23 cellular contexts compared by ENCODE assay signal in genomic region chr14:100298551-100299237, GRCh38. TPM values are rescaled to one million over a fixed set of nuclear protein-coding genes. Genes with fewer than 3 reads are reported as not detected.
DNase-seq lines count a peak whose midpoint lies in the region; ATAC-seq and TF ChIP-seq lines count a peak whose summit lies in the region.
"Had no signal": no experiment of that assay in that cellular context is flagged by ENCODE, and none has a peak within 500 bp of the region (broad histone marks: within the 10 kb centered on the region; RNA-seq: fewer than 3 reads in every experiment).

No MANE protein-coding gene starts in this region.

- DNase-seq in OCI-LY7 (ENCODE audit: low spot score) = peak; percentile 27
- DNase-seq in mesenchymal stem cell = no peak
- no peak for DNase-seq in inferior parietal cortex (ENCODE audit: extremely low spot score)
- no peak for DNase-seq in neural progenitor cell (ENCODE audit: low spot score)
- DNase-seq: activated CD4-positive, alpha-beta memory T cell treated with anti-CD3 and anti-CD28 coated beads, Interleukin-2, amount 10 ng/mL, durations not matched to agents 7 days and 5 days; activated naive CD4-positive, alpha-beta T cell treated with anti-CD3 and anti-CD28 coated beads, Interleukin-2, amount 10 ng/mL, durations not matched to agents 7 days and 5 days; activated T-cell treated with anti-CD3 and anti-CD28 coated beads, Interleukin-2, amount 50 U/mL, for 1 hour; AML-193; islet precursor cell; Kasumi-1; natural killer cell; NCI-H1092 treated with DMSO at 0.1 percent for 48 hours; NCI-H2081; NCI-H524 treated with DMSO at 0.1 percent for 48 hours; SHP77 treated with DMSO at 0.1 percent for 48 hours; T-helper 1 cell had no signal

- H3K27me3 Mint-ChIP-seq in stimulated activated memory B cell treated with anti-CD40 and anti-IgM and Interleukin-4, amounts not matched to agents 10 μg/mL and 1 μg/mL and 100 μg/mL, for 72 hours = no peaks in the 10 kb centered on the region
- H3K27me3 Mint-ChIP-seq in neural progenitor cell (ENCODE audit: insufficient read depth, low read depth) = peaks cover 4% of the 10 kb centered on the region
- H3K27me3 Mint-ChIP-seq: activated CD4-positive, alpha-beta memory T cell treated with anti-CD3 and anti-CD28 coated beads, Interleukin-2, amount 10 ng/mL, durations not matched to agents 7 days and 5 days had no signal

- H3F3A ChIP-seq in neural progenitor cell (ENCODE audit: low read depth) = no peaks in the 10 kb centered on the region

- H3K23ac ChIP-seq in mesenchymal stem cell (ENCODE audit: low read length in 2 of 2) = no peak overlapping the region

- H3K4me3 ChIP-seq in BLaER1 treated with 17β-estradiol and CSF1 and Interleukin-3, amounts not matched to agents 10 nM and 100 nM = no peak overlapping the region
- H3K4me3 ChIP-seq in OCI-LY7 (ENCODE audit: low read depth, low read length, poor library complexity, severe bottlenecking) (no peak overlapping the region), mesenchymal stem cell (ENCODE audit: insufficient read depth in 1 of 2, low read depth in 1 of 2, low read length in 2 of 2) (no peak overlapping the region), neural progenitor cell (no peak overlapping the region)
- H3K4me3 ChIP-seq: ascending aorta, hepatocyte, tibial nerve had no signal

- ATAC-seq in stimulated activated memory B cell treated with anti-CD40 and anti-IgM and Interleukin-4, amounts not matched to agents 10 μg/mL and 1 μg/mL and 100 μg/mL, for 72 hours = no peak
- ATAC-seq in GM21723 (IDR thresholded peaks at IDR 0.05; ENCODE audit: unreplicated experiment) = no peak
- ATAC-seq: natural killer cell had no signal

- peaks cover 11 to 53% (median 19%) of the 10 kb centered on the region in 11 experiments; a peak in 15 of 22 replicates for H3K36me3 ChIP-seq in BLaER1 treated with 17β-estradiol and CSF1 and Interleukin-3, amounts not matched to agents 10 nM and 100 nM
- H3K36me3 ChIP-seq in OCI-LY7 (ENCODE audit: insufficient read depth, low read length) (no peaks in the 10 kb centered on the region), mesenchymal stem cell (ENCODE audit: control insufficient read depth in 1 of 2, insufficient read depth in 2 of 2, low read depth in 1 of 2, low read length in 2 of 2) (peaks cover 9 to 46% of the 10 kb centered on the region in 2 experiments), neural progenitor cell (no peaks in the 10 kb centered on the region)
- H3K36me3 ChIP-seq: ascending aorta, tibial nerve had no signal

- H4K8ac ChIP-seq in mesenchymal stem cell (ENCODE audit: low read length) = peak overlapping the region; percentile 23

- no peak overlapping the region for H2BK120ac ChIP-seq in mesenchymal stem cell (ENCODE audit: low read depth, low read length)

- no peak overlapping the region for H3K4ac ChIP-seq in mesenchymal stem cell (ENCODE audit: low read depth in 1 of 2, low read length in 2 of 2)

- H3K9me3 Mint-ChIP-seq in stimulated activated memory B cell treated with anti-CD40 and anti-IgM and Interleukin-4, amounts not matched to agents 10 μg/mL and 1 μg/mL and 100 μg/mL, for 72 hours = no peaks in the 10 kb centered on the region
- no peaks in the 10 kb centered on the region for H3K9me3 Mint-ChIP-seq in neural progenitor cell
- H3K9me3 Mint-ChIP-seq: activated CD4-positive, alpha-beta memory T cell treated with anti-CD3 and anti-CD28 coated beads, Interleukin-2, amount 10 ng/mL, durations not matched to agents 7 days and 5 days; activated naive CD4-positive, alpha-beta T cell treated with anti-CD3 and anti-CD28 coated beads, Interleukin-2, amount 10 ng/mL, durations not matched to agents 7 days and 5 days; natural killer cell had no signal

- H3K4me1 ChIP-seq in BLaER1 treated with 17β-estradiol and CSF1 and Interleukin-3, amounts not matched to agents 10 nM and 100 nM = peaks cover 75 to 98% (median 90%) of the 10 kb centered on the region in 10 experiments
- H3K4me1 ChIP-seq in OCI-LY7 (ENCODE audit: insufficient read depth, low read length, poor library complexity, severe bottlenecking) (peaks cover 17% of the 10 kb centered on the region), mesenchymal stem cell (ENCODE audit: control insufficient read depth, insufficient read depth, low read depth, low read length) (peaks cover 16% of the 10 kb centered on the region), neural progenitor cell (peaks cover 3% of the 10 kb centered on the region)

- no peaks in the 10 kb centered on the region for H3K27me3 ChIP-seq in BLaER1 treated with 17β-estradiol and CSF1 and Interleukin-3, amounts not matched to agents 10 nM and 100 nM
- H3K27me3 ChIP-seq in mesenchymal stem cell (ENCODE audit: control insufficient read depth in 1 of 2, insufficient read depth in 1 of 2, low read length in 2 of 2) (no peaks in the 10 kb centered on the region), neural progenitor cell (no peaks in the 10 kb centered on the region)
- H3K27me3 ChIP-seq: ascending aorta, hepatocyte, tibial nerve had no signal

- H3K79me1 ChIP-seq in mesenchymal stem cell (replicated peaks; ENCODE audit: low read length, poor library complexity, severe bottlenecking) = peaks cover 47% of the 10 kb centered on the region

- peak overlapping the region in 9 of 11 experiments; percentile 67 to 92 (median 83); a peak in 18 of 22 replicates for H3K27ac ChIP-seq in BLaER1 treated with 17β-estradiol and CSF1 and Interleukin-3, amounts not matched to agents 10 nM and 100 nM
- H3K27ac ChIP-seq in OCI-LY7 (ENCODE audit: low read depth, low read length, poor library complexity, severe bottlenecking) (no peak overlapping the region), mesenchymal stem cell (ENCODE audit: low read length, poor library complexity, severe bottlenecking) (no peak overlapping the region), neural progenitor cell (no peak overlapping the region)

- BruUV-seq in OCI-LY7 (replicated peaks; lab: Mats Ljungman, UMichigan) = no TSS peak

- 95% methylated on average over 14 of the region's 14 CpGs for WGBS in mesenchymal stem cell

- H3K4me1 Mint-ChIP-seq in stimulated activated memory B cell treated with anti-CD40 and anti-IgM and Interleukin-4, amounts not matched to agents 10 μg/mL and 1 μg/mL and 100 μg/mL, for 72 hours = peaks cover 70% of the 10 kb centered on the region
- H3K4me1 Mint-ChIP-seq in neural progenitor cell = peaks cover 5% of the 10 kb centered on the region
- H3K4me1 Mint-ChIP-seq: activated CD4-positive, alpha-beta memory T cell treated with anti-CD3 and anti-CD28 coated beads, Interleukin-2, amount 10 ng/mL, durations not matched to agents 7 days and 5 days had no signal

- no peak overlapping the region for H2BK5ac ChIP-seq in mesenchymal stem cell (ENCODE audit: low read depth, low read length, poor library complexity, severe bottlenecking)

- H3K27ac Mint-ChIP-seq in stimulated activated memory B cell treated with anti-CD40 and anti-IgM and Interleukin-4, amounts not matched to agents 10 μg/mL and 1 μg/mL and 100 μg/mL, for 72 hours = peak overlapping the region; percentile 83
- H3K27ac Mint-ChIP-seq in neural progenitor cell = no peak overlapping the region
- H3K27ac Mint-ChIP-seq: activated CD4-positive, alpha-beta memory T cell treated with anti-CD3 and anti-CD28 coated beads, Interleukin-2, amount 10 ng/mL, durations not matched to agents 7 days and 5 days; activated naive CD4-positive, alpha-beta T cell treated with anti-CD3 and anti-CD28 coated beads, Interleukin-2, amount 10 ng/mL, durations not matched to agents 7 days and 5 days; natural killer cell had no signal

- intact Hi-C loops in OCI-LY7 (cut with micrococcal nuclease; ENCODE audit: unreplicated experiment) = no loop called here

- H3K4me2 ChIP-seq in BLaER1 treated with 17β-estradiol and CSF1 and Interleukin-3, amounts not matched to agents 10 nM and 100 nM = peak overlapping the region; percentile 73 to 97 (median 86)
- no peak overlapping the region for H3K4me2 ChIP-seq in OCI-LY7 (ENCODE audit: low read length)
- H3K4me2 ChIP-seq in mesenchymal stem cell (ENCODE audit: low read length, poor library complexity, severe bottlenecking) = no peak overlapping the region
- H3K4me2 ChIP-seq in neural progenitor cell = no peak overlapping the region
- H3K4me2 ChIP-seq: hepatocyte had no signal

- no peaks in the 10 kb centered on the region for H3K36me3 Mint-ChIP-seq in stimulated activated memory B cell treated with anti-CD40 and anti-IgM and Interleukin-4, amounts not matched to agents 10 μg/mL and 1 μg/mL and 100 μg/mL, for 72 hours
- peaks cover 23% of the 10 kb centered on the region for H3K36me3 Mint-ChIP-seq in neural progenitor cell
- H3K36me3 Mint-ChIP-seq: activated naive CD4-positive, alpha-beta T cell treated with anti-CD3 and anti-CD28 coated beads, Interleukin-2, amount 10 ng/mL, durations not matched to agents 7 days and 5 days; natural killer cell had no signal

- H2AFZ ChIP-seq in OCI-LY7 (ENCODE audit: low read length) = no peak overlapping the region
- no peak overlapping the region for H2AFZ ChIP-seq in mesenchymal stem cell (ENCODE audit: low read depth, low read length)
- no peak overlapping the region for H2AFZ ChIP-seq in neural progenitor cell (replicated peaks)
- H2AFZ ChIP-seq: hepatocyte had no signal

- H3K4me3 Mint-ChIP-seq in stimulated activated memory B cell treated with anti-CD40 and anti-IgM and Interleukin-4, amounts not matched to agents 10 μg/mL and 1 μg/mL and 100 μg/mL, for 72 hours = no peak overlapping the region
- H3K4me3 Mint-ChIP-seq in neural progenitor cell = no peak overlapping the region
- H3K4me3 Mint-ChIP-seq: activated CD4-positive, alpha-beta memory T cell treated with anti-CD3 and anti-CD28 coated beads, Interleukin-2, amount 10 ng/mL, durations not matched to agents 7 days and 5 days; activated naive CD4-positive, alpha-beta T cell treated with anti-CD3 and anti-CD28 coated beads, Interleukin-2, amount 10 ng/mL, durations not matched to agents 7 days and 5 days; natural killer cell had no signal

- H3K18ac ChIP-seq in mesenchymal stem cell (ENCODE audit: low read depth in 1 of 2, low read length in 2 of 2) = no peak overlapping the region

- POLR2A ChIA-PET in OCI-LY7 (lab: Charles Lee) = no interaction called here

- no peak overlapping the region for H3K14ac ChIP-seq in mesenchymal stem cell (ENCODE audit: low read length in 2 of 2)

- TF ChIP-seq CTCF in OCI-LY7 (conservative IDR thresholded peaks at IDR 0.05; ENCODE audit: low read length) = no peak
- TF ChIP-seq CTCF in neural progenitor cell (IDR thresholded peaks at IDR 0.05) = no peak

- H2BK12ac ChIP-seq in mesenchymal stem cell (ENCODE audit: low read length in 2 of 2) = peak overlapping the region in 1 of 2 experiments; percentile 50

- CTCF ChIA-PET in OCI-LY7 (lab: Charles Lee; ENCODE audit: unreplicated experiment) = no interaction called here

- H2BK15ac ChIP-seq in mesenchymal stem cell (ENCODE audit: low read depth, poor library complexity, severe bottlenecking) = no peak overlapping the region

- no peak overlapping the region for H2AK5ac ChIP-seq in mesenchymal stem cell (ENCODE audit: low read length, severe bottlenecking)

- H3K9me3 ChIP-seq in BLaER1 treated with 17β-estradiol and CSF1 and Interleukin-3, amounts not matched to agents 10 nM and 100 nM (replicated peaks in 1 of 11) = no peaks in the 10 kb centered on the region
- H3K9me3 ChIP-seq in OCI-LY7 (ENCODE audit: low read length) (no peaks in the 10 kb centered on the region), mesenchymal stem cell (ENCODE audit: control insufficient read depth, low read length) (no peaks in the 10 kb centered on the region), neural progenitor cell (ENCODE audit: low read depth) (no peaks in the 10 kb centered on the region)
- H3K9me3 ChIP-seq: ascending aorta, tibial nerve had no signal

- H3K9me2 ChIP-seq in OCI-LY7 (ENCODE audit: insufficient read depth, low read length) = no peaks in the 10 kb centered on the region

- H3K79me2 ChIP-seq in OCI-LY7 (ENCODE audit: insufficient read depth, low read depth, low read length) (no peaks in the 10 kb centered on the region), neural progenitor cell (ENCODE audit: low read depth) (peaks cover 89% of the 10 kb centered on the region)

- H4K20me1 ChIP-seq in BLaER1 treated with 17β-estradiol and CSF1 and Interleukin-3, amounts not matched to agents 10 nM and 100 nM = peaks cover 44 to 87% (median 65%) of the 10 kb centered on the region in 11 experiments
- H4K20me1 ChIP-seq in OCI-LY7 (ENCODE audit: insufficient read depth, low read length) = no peaks in the 10 kb centered on the region
- peaks cover 97% of the 10 kb centered on the region for H4K20me1 ChIP-seq in neural progenitor cell (ENCODE audit: low read depth)

- no peak overlapping the region for H4K91ac ChIP-seq in mesenchymal stem cell (ENCODE audit: low read length)

- H3K9ac ChIP-seq in BLaER1 treated with 17β-estradiol and CSF1 and Interleukin-3, amounts not matched to agents 10 nM and 100 nM = peak overlapping the region; percentile 59 to 78 (median 65); a peak in 17 of 22 replicates
- H3K9ac ChIP-seq in mesenchymal stem cell (ENCODE audit: low read length) (no peak overlapping the region), neural progenitor cell (no peak overlapping the region)

RNA-seq across cellular contexts. Expression of gene SLC25A29, which starts 7.5 kb away (rescaled TPM):
- 34.8 and 37.4 TPM in 2 replicates for total RNA-seq in OCI-LY7 (2014; rRNA removed; shearing (Covaris generic))
- total RNA-seq in OCI-LY7 (2022) = 14.6 and 18.1 TPM in 2 replicates
- 16.0 TPM for polyA plus RNA-seq in mesenchymal stem cell (2013, experiment 1 of 2)
- polyA plus RNA-seq in mesenchymal stem cell (2013, experiment 2 of 2) = 16.1 TPM
- total RNA-seq in neural progenitor cell (ENCODE audit: low replicate concordance) = 103 and 330 TPM in 2 replicates

RNA-seq across cellular contexts. Expression of gene SLC25A47, which starts 24.4 kb away (rescaled TPM):
- total RNA-seq in OCI-LY7 (2014; rRNA removed; shearing (Covaris generic)) = 0.44 TPM in 1 of 2 replicates, not detected in the other
- total RNA-seq in OCI-LY7 (2022) = not detected in 2 replicates
- not detected for polyA plus RNA-seq in mesenchymal stem cell (2013, experiment 1 of 2)
- polyA plus RNA-seq in mesenchymal stem cell (2013, experiment 2 of 2) = not detected
- total RNA-seq in neural progenitor cell (ENCODE audit: low replicate concordance) = not detected in 2 replicates
- total RNA-seq: activated CD4-positive, alpha-beta memory T cell treated with anti-CD3 and anti-CD28 coated beads, Interleukin-2, amount 10 ng/mL, durations not matched to agents 7 days and 5 days; ascending aorta; H1 had no signal
- polyA plus RNA-seq: H1 had no signal

RNA-seq across cellular contexts. Expression of gene YY1, which starts 59.8 kb away (rescaled TPM):
- total RNA-seq in OCI-LY7 (2014; rRNA removed; shearing (Covaris generic)) = 59.9 and 69.2 TPM in 2 replicates
- total RNA-seq in OCI-LY7 (2022) = 137 and 140 TPM in 2 replicates
- polyA plus RNA-seq in mesenchymal stem cell (2013, experiment 1 of 2) = 111 TPM
- polyA plus RNA-seq in mesenchymal stem cell (2013, experiment 2 of 2) = 112 TPM
- 54.8 and 58.9 TPM in 2 replicates for total RNA-seq in neural progenitor cell (ENCODE audit: low replicate concordance)

Comparison
In these comparisons a context has a peak if more than half of its experiments do, and no peak if none do; other contexts are left out.
1. H3K27ac ChIP-seq: peak in BLaER1 treated with 17β-estradiol and CSF1 and Interleukin-3, amounts not matched to agents 10 nM and 100 nM (9 of 11); none in OCI-LY7 (single experiment), mesenchymal stem cell (single experiment) and neural progenitor cell (single experiment).
2. H3K4me2 ChIP-seq: peak in BLaER1 treated with 17β-estradiol and CSF1 and Interleukin-3, amounts not matched to agents 10 nM and 100 nM (11 of 11); none in OCI-LY7 (single experiment), mesenchymal stem cell (single experiment) and neural progenitor cell (single experiment).
3. H3K9ac ChIP-seq: peak in BLaER1 treated with 17β-estradiol and CSF1 and Interleukin-3, amounts not matched to agents 10 nM and 100 nM (11 of 11); none in mesenchymal stem cell (single experiment) and neural progenitor cell (single experiment).